12 cellular contexts compared by ENCODE assay signal in the genomic region with DNA sequence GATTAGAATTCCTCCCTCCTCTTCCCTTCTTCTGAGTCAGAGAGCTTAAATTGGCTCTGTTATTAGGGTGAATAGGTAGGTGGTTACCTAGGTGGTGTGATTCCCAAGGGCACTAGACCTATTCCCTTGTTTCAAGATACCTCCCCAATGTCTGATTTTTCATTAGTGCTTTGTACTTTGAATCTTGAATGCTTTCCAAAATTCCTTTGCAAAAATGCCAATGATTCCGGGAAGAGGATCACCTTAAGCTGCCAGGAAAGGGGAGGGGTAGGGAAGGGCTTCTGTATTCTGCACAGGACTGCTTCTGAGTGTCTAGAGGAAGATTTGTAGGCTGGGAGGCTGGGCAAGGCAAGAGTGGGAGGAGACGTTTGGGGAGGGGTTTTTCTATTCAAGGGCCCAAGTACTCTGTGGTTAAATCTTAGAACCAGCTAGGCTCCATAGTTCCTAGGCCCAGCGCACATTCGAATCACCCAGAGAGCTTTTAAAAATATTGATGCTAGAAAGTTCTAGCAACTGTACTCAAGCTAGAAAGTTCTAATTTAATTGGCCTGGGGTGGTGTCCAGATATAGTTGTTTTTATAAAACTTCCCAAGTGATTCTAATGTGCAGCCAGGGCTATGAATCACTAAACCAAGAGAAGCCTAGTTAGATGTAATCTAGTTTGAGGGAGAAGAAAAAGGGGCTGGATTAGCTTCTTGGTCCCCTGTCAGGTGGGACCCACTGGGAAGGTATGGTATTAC. TPM values are rescaled to one million over a fixed set of nuclear protein-coding genes. Genes with fewer than 3 reads are reported as not detected.
DNase-seq lines count a peak whose midpoint lies in the region; ATAC-seq, FAIRE-seq and TF ChIP-seq lines count a peak whose summit lies in the region.
"Had no signal": no experiment of that assay in that cellular context is flagged by ENCODE, and none has a peak within 500 bp of the region (broad histone marks: within the 10 kb centered on the region; RNA-seq: fewer than 3 reads in every experiment).

No MANE protein-coding gene starts in this region.

- no peak for FAIRE-seq in bronchial epithelial cell (lab: Jason Lieb, UNC)

- no peaks in the 10 kb centered on the region for H3K36me3 Mint-ChIP-seq in activated naive CD4-positive, alpha-beta T cell treated with anti-CD3 and anti-CD28 coated beads for 36 hours (ENCODE audit: low read depth)
- H3K36me3 Mint-ChIP-seq in glutamatergic neuron (ENCODE audit: unreplicated experiment), result no peaks in the 10 kb centered on the region
- H3K36me3 Mint-ChIP-seq in activated CD8-positive, alpha-beta T cell treated with anti-CD3 and anti-CD28 coated beads for 36 hours (ENCODE audit: low read depth), result no peaks in the 10 kb centered on the region

- intact Hi-C loops in activated naive CD4-positive, alpha-beta T cell treated with anti-CD3 and anti-CD28 coated beads for 36 hours (cut with micrococcal nuclease), result no loop called here
- intact Hi-C loops in right lobe of liver (cut with DNase I) (no loop called here), uterus (cut with DNase I; ENCODE audit: low total_unique reads) (no loop called here)
- intact Hi-C loops in activated CD8-positive, alpha-beta T cell treated with anti-CD3 and anti-CD28 coated beads for 36 hours (cut with micrococcal nuclease), result no loop called here

- POLR2A ChIA-PET in activated CD8-positive, alpha-beta T cell treated with anti-CD3 and anti-CD28 coated beads for 36 hours (lab: Charles Lee), result interaction anchor here (0.9 to 1.9 kb wide), 2 partner anchors 21 to 41 kb away, joined by 3 to 4 read pairs; no protein-coding TSS in a partner anchor

- no peak overlapping the region for H3K4me3 Mint-ChIP-seq in activated naive CD4-positive, alpha-beta T cell treated with anti-CD3 and anti-CD28 coated beads for 36 hours
- no peak overlapping the region for H3K4me3 Mint-ChIP-seq in glutamatergic neuron (ENCODE audit: unreplicated experiment)
- no peak overlapping the region for H3K4me3 Mint-ChIP-seq in activated CD8-positive, alpha-beta T cell treated with anti-CD3 and anti-CD28 coated beads for 36 hours

- 41% methylated on average over 4 of the region's 4 CpGs for whole genome bisulfite sequencing in right lobe of liver (ENCODE audit: insufficient coverage, low coverage, low lambda C conversion rate, missing lambda C conversion rate)

- TF ChIP-seq POLR2A in right lobe of liver (IDR thresholded peaks at IDR 0.05), result no peak
- no peak for TF ChIP-seq POLR2A in uterus (IDR thresholded peaks at IDR 0.05)

- DNase-seq in activated naive CD4-positive, alpha-beta T cell treated with anti-CD3 and anti-CD28 coated beads for 36 hours, result no peak
- no peak for DNase-seq in activated naive CD4-positive, alpha-beta T cell treated with Interleukin-2 at 50 U/mL for 16 hours
- DNase-seq in bronchial epithelial cell (ENCODE audit: low read depth) (peak; percentile 67), right lobe of liver (no peak), uterus (peak in 1 of 2 donors; percentile 22), pons (ENCODE audit: low spot score) (no peak), glutamatergic neuron (no peak)
- no peak for DNase-seq in activated CD8-positive, alpha-beta T cell treated with anti-CD3 and anti-CD28 coated beads for 36 hours
- DNase-seq: NCI-H526, nucleus accumbens had no signal

- CTCF ChIA-PET in activated naive CD4-positive, alpha-beta T cell treated with anti-CD3 and anti-CD28 coated beads for 36 hours (lab: Charles Lee), result interaction anchor here (0.9 kb wide), 1 partner anchor 16 kb away, joined by 4 read pairs; no protein-coding TSS in a partner anchor
- CTCF ChIA-PET in activated CD8-positive, alpha-beta T cell treated with anti-CD3 and anti-CD28 coated beads for 36 hours (lab: Charles Lee), result interaction anchor here (1.2 kb wide), 1 partner anchor 11 kb away, joined by 3 read pairs; no protein-coding TSS in a partner anchor

- ATAC-seq in right lobe of liver, result peak; percentile 65 to 79 (median 67)
- no peak for ATAC-seq in activated CD8-positive, alpha-beta T cell treated with anti-CD3 and anti-CD28 coated beads for 36 hours

- H3K36me3 ChIP-seq in bronchial epithelial cell (ENCODE audit: control insufficient read depth, insufficient read depth, low read length) (no peaks in the 10 kb centered on the region), right lobe of liver (no peaks in the 10 kb centered on the region), uterus (no peaks in the 10 kb centered on the region)

- H3K4me1 Mint-ChIP-seq in activated naive CD4-positive, alpha-beta T cell treated with anti-CD3 and anti-CD28 coated beads for 36 hours (ENCODE audit: low read depth), result peaks cover 30% of the 10 kb centered on the region
- no peaks in the 10 kb centered on the region for H3K4me1 Mint-ChIP-seq in glutamatergic neuron (ENCODE audit: low read depth, unreplicated experiment)
- H3K4me1 Mint-ChIP-seq in activated CD8-positive, alpha-beta T cell treated with anti-CD3 and anti-CD28 coated beads for 36 hours (ENCODE audit: low read depth), result peaks cover 25% of the 10 kb centered on the region

- H3K27ac Mint-ChIP-seq in activated naive CD4-positive, alpha-beta T cell treated with anti-CD3 and anti-CD28 coated beads for 36 hours, result peak overlapping the region; percentile 41
- no peak overlapping the region for H3K27ac Mint-ChIP-seq in glutamatergic neuron (ENCODE audit: unreplicated experiment)
- H3K27ac Mint-ChIP-seq in activated CD8-positive, alpha-beta T cell treated with anti-CD3 and anti-CD28 coated beads for 36 hours, result no peak overlapping the region

- H3K27me3 ChIP-seq in bronchial epithelial cell (ENCODE audit: control insufficient read depth, insufficient read depth, low read length) (no peaks in the 10 kb centered on the region), right lobe of liver (no peaks in the 10 kb centered on the region), uterus (no peaks in the 10 kb centered on the region)

- H3K4me3 ChIP-seq in bronchial epithelial cell (ENCODE audit: low read depth, low read length) (no peak overlapping the region), right lobe of liver (no peak overlapping the region), uterus (no peak overlapping the region)

- H3K9me3 ChIP-seq in right lobe of liver (no peaks in the 10 kb centered on the region), uterus (no peaks in the 10 kb centered on the region)

- TF ChIP-seq CTCF in bronchial epithelial cell (IDR thresholded peaks at IDR 0.05; ENCODE audit: insufficient read depth, low read length, severe bottlenecking) (no peak), right lobe of liver (IDR thresholded peaks at IDR 0.05) (no peak), uterus (IDR thresholded peaks at IDR 0.05) (no peak), glutamatergic neuron (IDR thresholded peaks at IDR 0.05; ENCODE audit: partially characterized antibody, unreplicated experiment) (no peak)
- no peak for TF ChIP-seq CTCF in activated CD8-positive, alpha-beta T cell treated with anti-CD3 and anti-CD28 coated beads for 36 hours (IDR thresholded peaks at IDR 0.05)

- peaks cover 0 to 22% (median 10%) of the 10 kb centered on the region in 4 donors for H3K4me1 ChIP-seq in right lobe of liver
- H3K4me1 ChIP-seq in uterus, result no peaks in the 10 kb centered on the region

- no peaks in the 10 kb centered on the region for H3K27me3 Mint-ChIP-seq in activated naive CD4-positive, alpha-beta T cell treated with anti-CD3 and anti-CD28 coated beads for 36 hours (ENCODE audit: low read depth)
- H3K27me3 Mint-ChIP-seq in glutamatergic neuron (ENCODE audit: unreplicated experiment), result no peaks in the 10 kb centered on the region
- no peaks in the 10 kb centered on the region for H3K27me3 Mint-ChIP-seq in activated CD8-positive, alpha-beta T cell treated with anti-CD3 and anti-CD28 coated beads for 36 hours

- H3K27ac ChIP-seq in right lobe of liver (peak overlapping the region; percentile 53 to 71 (median 60)), uterus (peak overlapping the region; percentile 72 to 83)
- H3K27ac ChIP-seq: 22Rv1, KMS-11 had no signal

- H3K9me3 Mint-ChIP-seq in activated naive CD4-positive, alpha-beta T cell treated with anti-CD3 and anti-CD28 coated beads for 36 hours, result no peaks in the 10 kb centered on the region
- no peaks in the 10 kb centered on the region for H3K9me3 Mint-ChIP-seq in glutamatergic neuron (ENCODE audit: unreplicated experiment)
- no peaks in the 10 kb centered on the region for H3K9me3 Mint-ChIP-seq in activated CD8-positive, alpha-beta T cell treated with anti-CD3 and anti-CD28 coated beads for 36 hours

RNA-seq across cellular contexts. Expression of gene MSN, which starts 24.2 kb away (rescaled TPM):
- 100 to 1,000 TPM; 482 to 507 TPM for total RNA-seq in activated naive CD4-positive, alpha-beta T cell treated with anti-CD3 and anti-CD28 coated beads for 36 hours
- total RNA-seq in bronchial epithelial cell (63.2 and 86.1 TPM in 2 replicates), right lobe of liver (100 to 1,000 TPM in 3 of 6 experiments, 10 to 100 TPM in 3; 63.6 to 150 (median 104) TPM), uterus (100 to 1,000 TPM; 106 to 285 (median 137) TPM), glutamatergic neuron (ENCODE audit: unreplicated experiment) (72.3 TPM)
- total RNA-seq in activated CD8-positive, alpha-beta T cell treated with anti-CD3 and anti-CD28 coated beads for 36 hours, result 100 to 1,000 TPM; 426 to 435 TPM
